ENCODE assay signal across 25 cellular contexts in genomic region chr4:171534391-171534790, GRCh38.
"Had no signal": no experiment of that assay in that cellular context is flagged by ENCODE, and none has a peak within 500 bp of the region (broad histone marks: within the 10 kb centered on the region; RNA-seq: fewer than 3 reads in every experiment).

No MANE protein-coding gene starts in this region.

- H3K27me3 ChIP-seq: stomach, suprapubic skin, testis, thyroid gland, tibial artery, tibial nerve, transverse colon, upper lobe of left lung, upper lobe of right lung, uterus, vagina had no signal

- H3K27ac ChIP-seq: stomach, suprapubic skin, testis, thoracic aorta, thyroid gland, tibial artery, tibial nerve, transverse colon, upper lobe of left lung, upper lobe of right lung, uterus, vagina had no signal

- ATAC-seq: stimulated activated effector memory CD8-positive, alpha-beta T cell treated with anti-CD3 and anti-CD28 coated beads, Interleukin-12 subunit alpha, Interleukin-12 subunit beta, amount 100 ng/mL, for 72 hours; stimulated activated memory B cell treated with anti-CD40 and anti-IgM and Interleukin-4, amounts not matched to agents 10 μg/mL and 1 μg/mL and 100 μg/mL, for 72 hours; stimulated activated naive B cell treated with anti-CD40 and anti-IgM and Interleukin-4, amounts not matched to agents 10 μg/mL and 1 μg/mL and 100 μg/mL, for 72 hours; stimulated activated naive CD8-positive, alpha-beta T cell treated with anti-CD3 and anti-CD28 coated beads, Interleukin-15, amount 100 ng/mL, for 72 hours; stimulated activated naive CD8-positive, alpha-beta T cell treated with anti-CD3 and anti-CD28 coated beads, Interleukin-15, Interleukin-2, amounts not matched to agents 100 U/mL and 50 U/mL, for 24 hours; upper lobe of right lung had no signal

- H3K36me3 ChIP-seq: stomach, suprapubic skin, thoracic aorta, thyroid gland, tibial artery, tibial nerve, transverse colon, upper lobe of left lung, upper lobe of right lung, uterus, vagina had no signal

- H3K9me3 ChIP-seq: stomach, suprapubic skin, testis, thoracic aorta, thyroid gland, tibial artery, tibial nerve, transverse colon, upper lobe of left lung, upper lobe of right lung, uterus, vagina had no signal

- H3K4me3 ChIP-seq: stomach, suprapubic skin, testis, thoracic aorta, thyroid gland, tibial artery, tibial nerve, transverse colon, upper lobe of left lung, upper lobe of right lung, uterus, vagina had no signal

- DNase-seq: stimulated activated CD4-positive, alpha-beta T cell treated with anti-CD3 and anti-CD28 coated beads, Interleukin-2, amount 100 ng/mL, for 48 hours; stimulated activated CD4-positive, alpha-beta T cell treated with anti-CD3 and anti-CD28 coated beads, Interleukin-4, amount 100 ng/mL, for 1 hour; stimulated activated CD4-positive, alpha-beta T cell treated with anti-CD3 and anti-CD28 coated beads, Interleukin-4, amount 100 ng/mL, for 24 hours; stimulated activated CD4-positive, alpha-beta T cell treated with anti-CD3 and anti-CD28 coated beads, Interleukin-4, amount 100 ng/mL, for 4 hours; stimulated activated CD8-positive, alpha-beta memory T cell treated with anti-CD3 and anti-CD28 coated beads, Interleukin-4, amount 100 ng/mL, for 48 hours; stimulated activated naive B cell treated with anti-CD40 and anti-IgM and Interleukin-4, amounts not matched to agents 10 μg/mL and 1 μg/mL and 100 μg/mL, for 72 hours; stimulated activated naive CD4-positive, alpha-beta T cell; stimulated activated naive CD4-positive, alpha-beta T cell treated with Interleukin-2 at 50 U/mL for 16 hours; stimulated activated naive CD8-positive, alpha-beta T cell treated with anti-CD3 and anti-CD28 coated beads, Interleukin-15, amount 100 ng/mL, for 72 hours; stimulated activated naive CD8-positive, alpha-beta T cell treated with anti-CD3 and anti-CD28 coated beads, Interleukin-15, Interleukin-2, amounts not matched to agents 100 U/mL and 50 U/mL, for 24 hours; stomach; substantia nigra; testis; thyroid gland; tibial artery; transverse colon; upper lobe of left lung; upper lobe of right lung; uterus had no signal

- H3K4me1 ChIP-seq: stomach, suprapubic skin, testis, thyroid gland, tibial artery, tibial nerve, transverse colon, upper lobe of left lung, upper lobe of right lung, uterus, vagina had no signal
